Comparison of ENCODE assay signal across 20 cellular contexts in genomic region chr4:13903851-13904340, GRCh38.
"Had no signal": no experiment of that assay in that cellular context is flagged by ENCODE, and none has a peak within 500 bp of the region (broad histone marks: within the 10 kb centered on the region; RNA-seq: fewer than 3 reads in every experiment).

No MANE protein-coding gene starts in this region.

- H3K9me3 Mint-ChIP-seq: natural killer cell treated with Interleukin-12 subunit alpha and Interleukin-12 subunit beta and Interleukin-15 and Interleukin-18, amount 100 ng/mL, for 72 hours had no signal

- H3K4me3 ChIP-seq: coronary artery, hepatocyte, lung, right atrium auricular region, tibial artery, upper lobe of left lung, uterus had no signal

- H3K79me2 ChIP-seq: hepatocyte had no signal

- H3K4me3 Mint-ChIP-seq: natural killer cell treated with Interleukin-12 subunit alpha and Interleukin-12 subunit beta and Interleukin-15 and Interleukin-18, amount 100 ng/mL, for 72 hours had no signal

- H3K27ac Mint-ChIP-seq: natural killer cell treated with Interleukin-12 subunit alpha and Interleukin-12 subunit beta and Interleukin-15 and Interleukin-18, amount 100 ng/mL, for 72 hours had no signal

- H3K4me1 ChIP-seq: right atrium auricular region, upper lobe of left lung, uterus had no signal

- H2AFZ ChIP-seq: hepatocyte had no signal

- H3K27me3 ChIP-seq: hepatocyte, right atrium auricular region, tibial artery, upper lobe of left lung, uterus had no signal

- H3K36me3 ChIP-seq: right atrium auricular region, tibial artery, upper lobe of left lung, uterus had no signal

- ATAC-seq: esophagus mucosa; left cardiac atrium; left ventricle myocardium superior; natural killer cell treated with Interleukin-12 subunit alpha and Interleukin-12 subunit beta and Interleukin-15 and Interleukin-18, amount 100 ng/mL, for 72 hours had no signal

- H3K9me3 ChIP-seq: right atrium auricular region, tibial artery, upper lobe of left lung, uterus had no signal

- H3K4me2 ChIP-seq: hepatocyte had no signal

- H3K27ac ChIP-seq: coronary artery, hepatocyte, right atrium auricular region, tibial artery, upper lobe of left lung, uterus had no signal

- H3K27me3 Mint-ChIP-seq: natural killer cell treated with Interleukin-12 subunit alpha and Interleukin-12 subunit beta and Interleukin-15 and Interleukin-18, amount 100 ng/mL, for 72 hours had no signal

- H3K36me3 Mint-ChIP-seq: natural killer cell treated with Interleukin-12 subunit alpha and Interleukin-12 subunit beta and Interleukin-15 and Interleukin-18, amount 100 ng/mL, for 72 hours had no signal

- DNase-seq: effector CD8-positive, alpha-beta T cell; kidney; left cardiac atrium; left ventricle myocardium superior; midbrain; occipital lobe; posterior cingulate gyrus; small intestine; stimulated activated CD4-positive, alpha-beta T cell treated with anti-CD3 and anti-CD28 coated beads, Interleukin-12 subunit alpha, Interleukin-12 subunit beta, amount 100 ng/mL, for 4 hours; stimulated activated naive CD4-positive, alpha-beta T cell; tibial artery; upper lobe of left lung; uterus had no signal

- FAIRE-seq: endometrium, kidney, small intestine had no signal
